In genomic region chr2:73728043-73728442, GRCh38 we compare ENCODE assay signal across 29 cellular contexts. TPM values are rescaled to one million over a fixed set of nuclear protein-coding genes. Genes with fewer than 3 reads are reported as not detected.
"Had no signal": no experiment of that assay in that cellular context is flagged by ENCODE, and none has a peak within 500 bp of the region (broad histone marks: within the 10 kb centered on the region; RNA-seq: fewer than 3 reads in every experiment).

No MANE protein-coding gene starts in this region.

- H3K27ac ChIP-seq: esophagus muscularis mucosa, left ventricle myocardium inferior, lower lobe of right lung, neural progenitor cell, pancreas, spleen, tibial artery, upper lobe of left lung, uterus had no signal

- FAIRE-seq: endometrium, kidney, pancreas had no signal

- H3K27me3 Mint-ChIP-seq: memory B cell; natural killer cell treated with Interleukin-12 subunit alpha and Interleukin-12 subunit beta and Interleukin-15 and Interleukin-18, amount 100 ng/mL, for 72 hours; progenitor cell of endocrine pancreas; stimulated activated memory B cell treated with anti-CD40 and anti-IgM and Interleukin-4, amounts not matched to agents 10 μg/mL and 1 μg/mL and 100 μg/mL, for 72 hours; stimulated activated naive CD8-positive, alpha-beta T cell treated with anti-CD3 and anti-CD28 coated beads, Interleukin-15, Interleukin-2, amounts not matched to agents 100 ng/mL and 50 ng/mL, for 24 hours had no signal

- H3K4me3 ChIP-seq: dorsolateral prefrontal cortex, esophagus muscularis mucosa, left ventricle myocardium inferior, lower lobe of right lung, neural progenitor cell, pancreas, spleen, tibial artery, upper lobe of left lung, uterus had no signal

- H3K4me3 Mint-ChIP-seq: memory B cell; natural killer cell treated with Interleukin-12 subunit alpha and Interleukin-12 subunit beta and Interleukin-15 and Interleukin-18, amount 100 ng/mL, for 72 hours; neural progenitor cell; stimulated activated memory B cell treated with anti-CD40 and anti-IgM and Interleukin-4, amounts not matched to agents 10 μg/mL and 1 μg/mL and 100 μg/mL, for 72 hours; stimulated activated naive CD8-positive, alpha-beta T cell treated with anti-CD3 and anti-CD28 coated beads, Interleukin-15, Interleukin-2, amounts not matched to agents 100 ng/mL and 50 ng/mL, for 24 hours had no signal

- H3K4me1 Mint-ChIP-seq: memory B cell; neural progenitor cell; stimulated activated memory B cell treated with anti-CD40 and anti-IgM and Interleukin-4, amounts not matched to agents 10 μg/mL and 1 μg/mL and 100 μg/mL, for 72 hours had no signal

- H3K9me3 Mint-ChIP-seq: memory B cell; natural killer cell treated with Interleukin-12 subunit alpha and Interleukin-12 subunit beta and Interleukin-15 and Interleukin-18, amount 100 ng/mL, for 72 hours; neural progenitor cell; stimulated activated memory B cell treated with anti-CD40 and anti-IgM and Interleukin-4, amounts not matched to agents 10 μg/mL and 1 μg/mL and 100 μg/mL, for 72 hours; stimulated activated naive CD8-positive, alpha-beta T cell treated with anti-CD3 and anti-CD28 coated beads, Interleukin-15, Interleukin-2, amounts not matched to agents 100 ng/mL and 50 ng/mL, for 24 hours had no signal

- H3K27me3 ChIP-seq: dorsolateral prefrontal cortex, esophagus muscularis mucosa, neural progenitor cell, pancreas, spleen, tibial artery, upper lobe of left lung, uterus had no signal

- DNase-seq: cortex of kidney; dorsolateral prefrontal cortex; effector CD8-positive, alpha-beta T cell; kidney; left cardiac atrium; left ventricle myocardium inferior; lower lobe of right lung; midbrain; nucleus accumbens; right cardiac atrium; stimulated activated CD4-positive, alpha-beta T cell treated with anti-CD3 and anti-CD28 coated beads, Interleukin-15, amount 100 ng/mL, for 24 hours; stimulated activated CD4-positive, alpha-beta T cell treated with anti-CD3 and anti-CD28 coated beads, Interleukin-1b, Interleukin-23, amount 100 ng/mL, for 48 hours; stimulated activated CD4-positive, alpha-beta T cell treated with anti-CD3 and anti-CD28 coated beads, Interleukin-4, amount 100 ng/mL, for 24 hours; tibial artery; uterus had no signal

- H3K36me3 ChIP-seq: neural progenitor cell, uterus had no signal

- H3K9me3 ChIP-seq: esophagus muscularis mucosa, left ventricle myocardium inferior, lower lobe of right lung, pancreas, spleen, tibial artery, upper lobe of left lung, uterus had no signal

- H3K4me1 ChIP-seq: esophagus muscularis mucosa, lower lobe of right lung, neural progenitor cell, pancreas, spleen, tibial artery, upper lobe of left lung, uterus had no signal

- ATAC-seq: left cardiac atrium; lower lobe of right lung; natural killer cell treated with Interleukin-12 subunit alpha and Interleukin-12 subunit beta and Interleukin-15 and Interleukin-18, amount 100 ng/mL, for 72 hours; pancreas; stimulated activated memory B cell treated with anti-CD40 and anti-IgM and Interleukin-4, amounts not matched to agents 10 μg/mL and 1 μg/mL and 100 μg/mL, for 72 hours had no signal

- H3K4me2 ChIP-seq: neural progenitor cell had no signal

- H2AFZ ChIP-seq: neural progenitor cell had no signal

- H3K9ac ChIP-seq: neural progenitor cell had no signal

- H3K27ac Mint-ChIP-seq: memory B cell; natural killer cell treated with Interleukin-12 subunit alpha and Interleukin-12 subunit beta and Interleukin-15 and Interleukin-18, amount 100 ng/mL, for 72 hours; neural progenitor cell; progenitor cell of endocrine pancreas; stimulated activated memory B cell treated with anti-CD40 and anti-IgM and Interleukin-4, amounts not matched to agents 10 μg/mL and 1 μg/mL and 100 μg/mL, for 72 hours; stimulated activated naive CD8-positive, alpha-beta T cell treated with anti-CD3 and anti-CD28 coated beads, Interleukin-15, Interleukin-2, amounts not matched to agents 100 ng/mL and 50 ng/mL, for 24 hours had no signal

RNA-seq across cellular contexts. Expression of gene C2orf78, which starts 55.9 kb away (rescaled TPM):
- total RNA-seq: dorsolateral prefrontal cortex; esophagus muscularis mucosa; fibroblast of villous mesenchyme; kidney; left cardiac atrium; left ventricle myocardium inferior; lower lobe of right lung; natural killer cell treated with Interleukin-12 subunit alpha and Interleukin-12 subunit beta and Interleukin-15 and Interleukin-18, amount 100 ng/mL, for 72 hours; pancreas; progenitor cell of endocrine pancreas; right cardiac atrium; skeletal muscle tissue; spleen; temporal lobe; upper lobe of left lung; uterus had no signal
- polyA plus RNA-seq: pancreas, right cardiac atrium, spleen had no signal
